In genomic region chr22:20659920-20660319, GRCh38 we compare ENCODE assay signal across 34 cellular contexts.
"Had no signal": no experiment of that assay in that cellular context is flagged by ENCODE, and none has a peak within 500 bp of the region (broad histone marks: within the 10 kb centered on the region; RNA-seq: fewer than 3 reads in every experiment).

No MANE protein-coding gene starts in this region.

- H3K9me3 ChIP-seq: breast epithelium had no signal

- H3K36me3 ChIP-seq: adrenal gland, ascending aorta, brain microvascular endothelial cell, breast epithelium, cardiac muscle cell had no signal

- H3K4me1 ChIP-seq: adrenal gland, ascending aorta, body of pancreas, breast epithelium had no signal

- H3K27me3 ChIP-seq: adrenal gland, ascending aorta, body of pancreas, breast epithelium had no signal

- FAIRE-seq: astrocyte, bronchial epithelial cell had no signal

- ATAC-seq: activated naive CD4-positive, alpha-beta T cell treated with anti-CD3 and anti-CD28 coated beads, Interleukin-2, amount 50 U/mL, for 72 hours; activated naive CD8-positive, alpha-beta T cell treated with anti-CD3 and anti-CD28 coated beads, Interleukin-2, amount 50 U/mL, for 24 hours; activated T-cell treated with anti-CD3 and anti-CD28 coated beads, Interleukin-2, amount 50 U/mL, for 4 hours; activated T-cell treated with anti-CD3 and anti-CD28 coated beads, Interleukin-2, amount 50 U/mL, for 72 hours; activated T-helper 17 cell treated with anti-CD3 and anti-CD28 coated beads, Interleukin-2, amount 50 U/mL, for 72 hours; body of pancreas had no signal

- H3K27ac ChIP-seq: adrenal gland, ascending aorta, body of pancreas, brain microvascular endothelial cell, breast epithelium, cardiac muscle cell had no signal

- DNase-seq: activated effector memory CD4-positive, alpha-beta T cell treated with anti-CD3 and anti-CD28 coated beads, Interleukin-2, amount 50 U/mL, for 16 hours; activated effector memory CD4-positive, alpha-beta T cell treated with Interleukin-2 at 50 U/mL for 16 hours; activated gamma-delta T cell; activated gamma-delta T cell treated with Interleukin-2 at 50 U/mL for 16 hours; activated naive CD4-positive, alpha-beta T cell; activated naive CD4-positive, alpha-beta T cell treated with anti-CD3 and anti-CD28 coated beads for 36 hours; activated naive CD4-positive, alpha-beta T cell treated with anti-CD3 and anti-CD28 coated beads, Interleukin-2, amount 10 ng/mL, durations not matched to agents 7 days and 5 days; activated naive CD4-positive, alpha-beta T cell treated with anti-CD3 and anti-CD28 coated beads, Interleukin-2, amount 50 U/mL, for 16 hours; activated naive CD4-positive, alpha-beta T cell treated with Interleukin-2 at 50 U/mL for 16 hours; activated naive CD8-positive, alpha-beta T cell treated with anti-CD3 and anti-CD28 coated beads for 36 hours; activated naive CD8-positive, alpha-beta T cell treated with anti-CD3 and anti-CD28 coated beads, Interleukin-2, amount 10 ng/mL, durations not matched to agents 7 days and 5 days; activated naive CD8-positive, alpha-beta T cell treated with anti-CD3 and anti-CD28 coated beads, Interleukin-2, amount 50 U/mL, for 24 hours; activated T-cell treated with anti-CD3 and anti-CD28 coated beads, Interleukin-2, amount 50 U/mL, for 1 hour; activated T-cell treated with anti-CD3 and anti-CD28 coated beads, Interleukin-2, amount 50 U/mL, for 24 hours; activated T-cell treated with anti-CD3 and anti-CD28 coated beads, Interleukin-2, amount 50 U/mL, for 4 hours; activated T-cell treated with anti-CD3 and anti-CD28 coated beads, Interleukin-2, amount 50 U/mL, for 48 hours; activated T-cell treated with anti-CD3 and anti-CD28 coated beads, Interleukin-2, amount 50 U/mL, for 72 hours; adrenal gland; amniotic stem cell; amygdala; anterior cingulate cortex; aorta; body of pancreas; brain microvascular endothelial cell; caudate nucleus; central memory CD4-positive, alpha-beta T cell; cerebellar nuclear complex had no signal

- H3K4me3 ChIP-seq: adrenal gland, ascending aorta, body of pancreas, breast epithelium, cardiac muscle cell had no signal
